ENCODE assay signal across 8 cellular contexts in genomic region chr20:35447082-35447789, GRCh38. TPM values are rescaled to one million over a fixed set of nuclear protein-coding genes. Genes with fewer than 3 reads are reported as not detected.
DNase-seq lines count a peak whose midpoint lies in the region; ATAC-seq, FAIRE-seq and TF ChIP-seq lines count a peak whose summit lies in the region.

No MANE protein-coding gene starts in this region.

- FAIRE-seq in D721Med (lab: Jason Lieb, UNC): no peak

- peaks cover 3% of the 10 kb centered on the region for H3K27me3 Mint-ChIP-seq in activated CD4-positive, alpha-beta T cell treated with anti-CD3 and anti-CD28 coated beads, Interleukin-2, amount 10 ng/mL, durations not matched to agents 24 days and 14 days
- peaks cover 8% of the 10 kb centered on the region for H3K27me3 Mint-ChIP-seq in dendritic cell treated with granulocyte-macrophage colony-stimulating factor and Interleukin-4, amounts not matched to agents 40 ng/mL and 50 ng/mL, for 4 days

- H3K4me3 ChIP-seq in lower leg skin (ENCODE audit: low read depth, poor library complexity, severe bottlenecking): no peak overlapping the region

- WGBS in lower leg skin, 2 donors: 1% methylated on average over 11 of the region's 11 CpGs

- TF ChIP-seq POLR2A in lower leg skin (IDR thresholded peaks at IDR 0.05): no peak

- no peaks in the 10 kb centered on the region for H3K9me3 Mint-ChIP-seq in activated CD4-positive, alpha-beta T cell treated with anti-CD3 and anti-CD28 coated beads, Interleukin-2, amount 10 ng/mL, durations not matched to agents 24 days and 14 days
- H3K9me3 Mint-ChIP-seq in dendritic cell treated with granulocyte-macrophage colony-stimulating factor and Interleukin-4, amounts not matched to agents 40 ng/mL and 50 ng/mL, for 4 days: no peaks in the 10 kb centered on the region

- TF ChIP-seq CTCF in D721Med (IDR thresholded peaks at IDR 0.05; ENCODE audit: insufficient read depth, missing control alignments) (peak; percentile 87), lower leg skin (IDR thresholded peaks at IDR 0.05) (peak in 1 of 3 donors; percentile 82)

- peak overlapping the region; percentile 92 for H3K4me3 Mint-ChIP-seq in activated CD4-positive, alpha-beta T cell treated with anti-CD3 and anti-CD28 coated beads, Interleukin-2, amount 10 ng/mL, durations not matched to agents 24 days and 14 days
- peak overlapping the region; percentile 71 for H3K4me3 Mint-ChIP-seq in dendritic cell treated with granulocyte-macrophage colony-stimulating factor and Interleukin-4, amounts not matched to agents 40 ng/mL and 50 ng/mL, for 4 days

- H3K4me1 Mint-ChIP-seq in activated CD4-positive, alpha-beta T cell treated with anti-CD3 and anti-CD28 coated beads, Interleukin-2, amount 10 ng/mL, durations not matched to agents 24 days and 14 days: peaks cover 4% of the 10 kb centered on the region
- H3K4me1 Mint-ChIP-seq in dendritic cell treated with granulocyte-macrophage colony-stimulating factor and Interleukin-4, amounts not matched to agents 40 ng/mL and 50 ng/mL, for 4 days (ENCODE audit: low read depth): no peaks in the 10 kb centered on the region

- ATAC-seq in HG03175 (IDR thresholded peaks at IDR 0.05; ENCODE audit: unreplicated experiment): peak; percentile 56
- ATAC-seq in GM19467 (IDR thresholded peaks at IDR 0.05; ENCODE audit: unreplicated experiment): no peak

- DNase-seq in D721Med (ENCODE audit: insufficient read length, low spot score): peak; percentile 53
- DNase-seq in NCI-H524 (lab: John Stamatoyannopoulos, UW): peak; percentile 46 to 77
- DNase-seq in activated CD4-positive, alpha-beta T cell treated with anti-CD3 and anti-CD28 coated beads, Interleukin-2, amount 10 ng/mL, durations not matched to agents 24 days and 14 days: peak; percentile 98
- peak; percentile 86 to 97 for DNase-seq in lower leg skin (ENCODE audit: low spot score in 2 of 2)
- DNase-seq in stimulated activated CD4-positive, alpha-beta T cell treated with anti-CD3 and anti-CD28 coated beads, Interleukin-4, amount 100 ng/mL, for 48 hours (ENCODE audit: low read depth in 2 of 2): peak; percentile 85 to 98

- intact Hi-C loops in activated CD4-positive, alpha-beta T cell treated with anti-CD3 and anti-CD28 coated beads, Interleukin-2, amount 10 ng/mL, durations not matched to agents 24 days and 14 days (cut with micrococcal nuclease): loop anchor here (1.0 kb wide), 1 partner anchor 143 kb away; no protein-coding TSS in a partner anchor
- intact Hi-C loops in dendritic cell treated with granulocyte-macrophage colony-stimulating factor and Interleukin-4, amounts not matched to agents 40 ng/mL and 50 ng/mL, for 4 days (cut with micrococcal nuclease): no loop called here
- intact Hi-C loops in lower leg skin (cut with DNase I; ENCODE audit: low total_unique reads): loop anchor here (5.0 kb wide), 1 partner anchor 150 kb away; no protein-coding TSS in a partner anchor

- H3K27ac Mint-ChIP-seq in activated CD4-positive, alpha-beta T cell treated with anti-CD3 and anti-CD28 coated beads, Interleukin-2, amount 10 ng/mL, durations not matched to agents 24 days and 14 days: peak overlapping the region; percentile 79
- no peak overlapping the region for H3K27ac Mint-ChIP-seq in dendritic cell treated with granulocyte-macrophage colony-stimulating factor and Interleukin-4, amounts not matched to agents 40 ng/mL and 50 ng/mL, for 4 days

- no peaks in the 10 kb centered on the region for H3K36me3 Mint-ChIP-seq in activated CD4-positive, alpha-beta T cell treated with anti-CD3 and anti-CD28 coated beads, Interleukin-2, amount 10 ng/mL, durations not matched to agents 24 days and 14 days (ENCODE audit: low read depth)
- H3K36me3 Mint-ChIP-seq in dendritic cell treated with granulocyte-macrophage colony-stimulating factor and Interleukin-4, amounts not matched to agents 40 ng/mL and 50 ng/mL, for 4 days (ENCODE audit: low read depth): no peaks in the 10 kb centered on the region

RNA-seq across cellular contexts. Expression of gene CEP250, which starts 8.2 kb away (rescaled TPM):
- 46.8 and 48.8 TPM in 2 replicates for total RNA-seq in activated CD4-positive, alpha-beta T cell treated with anti-CD3 and anti-CD28 coated beads, Interleukin-2, amount 10 ng/mL, durations not matched to agents 24 days and 14 days
- total RNA-seq in lower leg skin: 10 to 100 TPM; 17.9 to 49.5 (median 28.9) TPM

RNA-seq across cellular contexts. Expression of gene GDF5, which starts 9.2 kb away (rescaled TPM):
- not detected in 2 replicates for total RNA-seq in activated CD4-positive, alpha-beta T cell treated with anti-CD3 and anti-CD28 coated beads, Interleukin-2, amount 10 ng/mL, durations not matched to agents 24 days and 14 days
- total RNA-seq in lower leg skin: under 1 TPM in 2 of 4 donors, not detected in 2; 0.10 TPM

RNA-seq across cellular contexts. Expression of gene UQCC1, which starts 35.5 kb away (rescaled TPM):
- 52.1 and 60.6 TPM in 2 replicates for total RNA-seq in activated CD4-positive, alpha-beta T cell treated with anti-CD3 and anti-CD28 coated beads, Interleukin-2, amount 10 ng/mL, durations not matched to agents 24 days and 14 days
- total RNA-seq in lower leg skin: 10 to 100 TPM; 18.8 to 28.1 (median 26.8) TPM
